Comparison of ENCODE assay signal across 1 cellular context in the genomic region with DNA sequence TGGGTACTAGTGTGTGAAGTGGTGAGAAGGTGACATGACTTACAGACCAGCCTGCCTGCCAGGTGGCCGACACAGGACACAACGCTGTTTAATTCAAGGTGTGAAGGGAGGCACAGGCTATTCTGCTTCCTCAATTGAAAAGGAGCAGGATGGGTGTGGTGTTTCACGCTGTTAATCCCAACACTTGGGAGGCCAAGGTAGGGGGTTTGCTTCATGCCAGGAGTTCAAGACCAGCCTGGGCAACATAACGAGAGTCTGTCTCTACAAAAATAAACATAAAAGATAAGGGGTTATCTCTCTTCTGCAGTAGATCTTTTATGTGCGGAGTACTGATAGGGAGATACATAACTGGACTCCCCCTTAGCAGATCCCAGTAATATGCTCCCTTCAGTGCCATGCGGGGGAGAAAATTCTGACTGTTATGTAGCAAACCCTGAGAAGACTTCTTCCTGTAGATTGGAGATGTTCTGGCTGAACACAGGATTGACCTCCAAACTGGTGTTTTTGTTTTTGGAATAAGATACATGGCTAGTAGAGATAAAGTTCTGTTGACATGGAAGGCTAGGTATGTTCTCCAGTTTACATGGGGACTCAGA.
TF ChIP-seq lines count a peak whose summit lies in the region.

No MANE protein-coding gene starts in this region.

TF ChIP-seq in K562, 482 proteins besides CTCF, POLR2A, EP300 and RAD21 (continued from another document):
- TF ChIP-seq ZBTB8A (IDR thresholded peaks at IDR 0.05; ENCODE audit: partially characterized antibody) (no peak), ESRRA (IDR thresholded peaks at IDR 0.05; ENCODE audit: borderline replicate concordance, low read depth) (peak; percentile 70; the same call in 1 of the 2 replicates), TCF7L2 (IDR thresholded peaks at IDR 0.05; ENCODE audit: low read depth, low read length) (no peak), KAT2B (IDR thresholded peaks at IDR 0.05; ENCODE audit: low read depth, low read length) (no peak), ZNF584 (CRISPR knock-in tag; IDR thresholded peaks at IDR 0.05; ENCODE audit: low read depth) (no peak), CCNT2 (IDR thresholded peaks at IDR 0.05; ENCODE audit: borderline replicate concordance, extremely low read depth, insufficient read length, low read depth, low read length) (peak; percentile 72), SNRNP70 (optimal IDR thresholded peaks at IDR 0.05; ENCODE audit: low read depth, low read length) (no peak), TRIM24 (IDR thresholded peaks at IDR 0.05) (peak; percentile 51 to 80; a peak in 3 of 4 replicates), ZNF444 (CRISPR knock-in tag; IDR thresholded peaks at IDR 0.05) (no peak), MED1 (CRISPR knock-in tag; IDR thresholded peaks at IDR 0.05; ENCODE audit: borderline replicate concordance) (no peak), ZNF695 (CRISPR knock-in tag; IDR thresholded peaks at IDR 0.05) (no peak), HMG20B (CRISPR knock-in tag; IDR thresholded peaks at IDR 0.05) (no peak), SMAD1 (IDR thresholded peaks at IDR 0.05; ENCODE audit: low read depth, low read length, partially characterized antibody) (no peak), POLR2G (IDR thresholded peaks at IDR 0.05; ENCODE audit: low read depth, low read length) (no peak), ZNF551 (CRISPR knock-in tag; IDR thresholded peaks at IDR 0.05) (no peak), ZNF561 (CRISPR knock-in tag; conservative IDR thresholded peaks at IDR 0.05) (no peak), ATF7 (IDR thresholded peaks at IDR 0.05) (peak; percentile 54), KLF1 (tag; IDR thresholded peaks at IDR 0.05) (no peak), ZNF644 (tag; IDR thresholded peaks at IDR 0.05; ENCODE audit: low read depth) (no peak), PHB (CRISPR knock-in tag; IDR thresholded peaks at IDR 0.05) (no peak), SLC30A9 (CRISPR knock-in tag; IDR thresholded peaks at IDR 0.05) (no peak), NR2C1 (IDR thresholded peaks at IDR 0.05) (peak; percentile 22; the same call in 1 of the 2 replicates), NR2C1 (tag; IDR thresholded peaks at IDR 0.05) (peak; percentile 73), ZNF165 (CRISPR knock-in tag; IDR thresholded peaks at IDR 0.05; ENCODE audit: borderline replicate concordance) (no peak), TAF15 (IDR thresholded peaks at IDR 0.05; ENCODE audit: low read depth, low read length) (no peak), NCOA6 (IDR thresholded peaks at IDR 0.05) (no peak), ATF1 (CRISPR knock-in tag; IDR thresholded peaks at IDR 0.05) (no peak), ATF1 (tag; IDR thresholded peaks at IDR 0.05) (peak; percentile 31; the same call in 1 of the 2 replicates), ZNF785 (CRISPR knock-in tag; IDR thresholded peaks at IDR 0.05) (no peak), FOXP1 (CRISPR knock-in tag; IDR thresholded peaks at IDR 0.05) (no peak), HES1 (IDR thresholded peaks at IDR 0.05; ENCODE audit: low read depth) (peak; percentile 74), FOSL1 (tag; conservative IDR thresholded peaks at IDR 0.05) (peak; percentile 75), ZNF311 (CRISPR knock-in tag; IDR thresholded peaks at IDR 0.05) (0 out of 2 replicates have a peak, but pooled peaks have one; percentile 71)
- TF ChIP-seq, protein P1, sequence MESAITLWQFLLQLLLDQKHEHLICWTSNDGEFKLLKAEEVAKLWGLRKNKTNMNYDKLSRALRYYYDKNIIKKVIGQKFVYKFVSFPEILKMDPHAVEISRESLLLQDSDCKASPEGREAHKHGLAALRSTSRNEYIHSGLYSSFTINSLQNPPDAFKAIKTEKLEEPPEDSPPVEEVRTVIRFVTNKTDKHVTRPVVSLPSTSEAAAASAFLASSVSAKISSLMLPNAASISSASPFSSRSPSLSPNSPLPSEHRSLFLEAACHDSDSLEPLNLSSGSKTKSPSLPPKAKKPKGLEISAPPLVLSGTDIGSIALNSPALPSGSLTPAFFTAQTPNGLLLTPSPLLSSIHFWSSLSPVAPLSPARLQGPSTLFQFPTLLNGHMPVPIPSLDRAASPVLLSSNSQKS (CRISPR knock-in tag; IDR thresholded peaks at IDR 0.05) = no peak
- TF ChIP-seq, protein P2, sequence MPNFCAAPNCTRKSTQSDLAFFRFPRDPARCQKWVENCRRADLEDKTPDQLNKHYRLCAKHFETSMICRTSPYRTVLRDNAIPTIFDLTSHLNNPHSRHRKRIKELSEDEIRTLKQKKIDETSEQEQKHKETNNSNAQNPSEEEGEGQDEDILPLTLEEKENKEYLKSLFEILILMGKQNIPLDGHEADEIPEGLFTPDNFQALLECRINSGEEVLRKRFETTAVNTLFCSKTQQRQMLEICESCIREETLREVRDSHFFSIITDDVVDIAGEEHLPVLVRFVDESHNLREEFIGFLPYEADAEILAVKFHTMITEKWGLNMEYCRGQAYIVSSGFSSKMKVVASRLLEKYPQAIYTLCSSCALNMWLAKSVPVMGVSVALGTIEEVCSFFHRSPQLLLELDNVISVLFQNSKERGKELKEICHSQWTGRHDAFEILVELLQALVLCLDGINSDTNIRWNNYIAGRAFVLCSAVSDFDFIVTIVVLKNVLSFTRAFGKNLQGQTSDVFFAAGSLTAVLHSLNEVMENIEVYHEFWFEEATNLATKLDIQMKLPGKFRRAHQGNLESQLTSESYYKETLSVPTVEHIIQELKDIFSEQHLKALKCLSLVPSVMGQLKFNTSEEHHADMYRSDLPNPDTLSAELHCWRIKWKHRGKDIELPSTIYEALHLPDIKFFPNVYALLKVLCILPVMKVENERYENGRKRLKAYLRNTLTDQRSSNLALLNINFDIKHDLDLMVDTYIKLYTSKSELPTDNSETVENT (CRISPR knock-in tag; IDR thresholded peaks at IDR 0.05) = no peak
- TF ChIP-seq, protein P3, sequence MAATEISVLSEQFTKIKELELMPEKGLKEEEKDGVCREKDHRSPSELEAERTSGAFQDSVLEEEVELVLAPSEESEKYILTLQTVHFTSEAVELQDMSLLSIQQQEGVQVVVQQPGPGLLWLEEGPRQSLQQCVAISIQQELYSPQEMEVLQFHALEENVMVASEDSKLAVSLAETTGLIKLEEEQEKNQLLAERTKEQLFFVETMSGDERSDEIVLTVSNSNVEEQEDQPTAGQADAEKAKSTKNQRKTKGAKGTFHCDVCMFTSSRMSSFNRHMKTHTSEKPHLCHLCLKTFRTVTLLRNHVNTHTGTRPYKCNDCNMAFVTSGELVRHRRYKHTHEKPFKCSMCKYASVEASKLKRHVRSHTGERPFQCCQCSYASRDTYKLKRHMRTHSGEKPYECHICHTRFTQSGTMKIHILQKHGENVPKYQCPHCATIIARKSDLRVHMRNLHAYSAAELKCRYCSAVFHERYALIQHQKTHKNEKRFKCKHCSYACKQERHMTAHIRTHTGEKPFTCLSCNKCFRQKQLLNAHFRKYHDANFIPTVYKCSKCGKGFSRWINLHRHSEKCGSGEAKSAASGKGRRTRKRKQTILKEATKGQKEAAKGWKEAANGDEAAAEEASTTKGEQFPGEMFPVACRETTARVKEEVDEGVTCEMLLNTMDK (IDR thresholded peaks at IDR 0.05; ENCODE audit: borderline replicate concordance, insufficient read depth, low read depth, low read length, poor library complexity, severe bottlenecking) = no peak
- TF ChIP-seq, protein P4, sequence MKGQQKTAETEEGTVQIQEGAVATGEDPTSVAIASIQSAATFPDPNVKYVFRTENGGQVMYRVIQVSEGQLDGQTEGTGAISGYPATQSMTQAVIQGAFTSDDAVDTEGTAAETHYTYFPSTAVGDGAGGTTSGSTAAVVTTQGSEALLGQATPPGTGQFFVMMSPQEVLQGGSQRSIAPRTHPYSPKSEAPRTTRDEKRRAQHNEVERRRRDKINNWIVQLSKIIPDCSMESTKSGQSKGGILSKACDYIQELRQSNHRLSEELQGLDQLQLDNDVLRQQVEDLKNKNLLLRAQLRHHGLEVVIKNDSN (CRISPR knock-in tag; IDR thresholded peaks at IDR 0.05) = no peak
- TF ChIP-seq, protein P5, sequence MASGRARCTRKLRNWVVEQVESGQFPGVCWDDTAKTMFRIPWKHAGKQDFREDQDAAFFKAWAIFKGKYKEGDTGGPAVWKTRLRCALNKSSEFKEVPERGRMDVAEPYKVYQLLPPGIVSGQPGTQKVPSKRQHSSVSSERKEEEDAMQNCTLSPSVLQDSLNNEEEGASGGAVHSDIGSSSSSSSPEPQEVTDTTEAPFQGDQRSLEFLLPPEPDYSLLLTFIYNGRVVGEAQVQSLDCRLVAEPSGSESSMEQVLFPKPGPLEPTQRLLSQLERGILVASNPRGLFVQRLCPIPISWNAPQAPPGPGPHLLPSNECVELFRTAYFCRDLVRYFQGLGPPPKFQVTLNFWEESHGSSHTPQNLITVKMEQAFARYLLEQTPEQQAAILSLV (tag; IDR thresholded peaks at IDR 0.05) = no peak
